1 cellular context compared by ENCODE assay signal in genomic region chr2:180360283-180360618, GRCh38.
TF ChIP-seq lines count a peak whose summit lies in the region.

No MANE protein-coding gene starts in this region.

TF ChIP-seq in GM12878, 131 proteins besides CTCF, POLR2A, EP300 and RAD21 (continued from another document):
- TF ChIP-seq RBBP5 (conservative IDR thresholded peaks at IDR 0.05) (no peak), NRF1 (conservative IDR thresholded peaks at IDR 0.05; ENCODE audit: low read depth, low read length) (no peak), RCOR1 (conservative IDR thresholded peaks at IDR 0.05; ENCODE audit: low read depth, low read length) (no peak), SUZ12 (IDR thresholded peaks at IDR 0.05; ENCODE audit: unreplicated experiment) (no peak), POLR2AphosphoS5 (IDR thresholded peaks at IDR 0.05; ENCODE audit: low read length) (no peak), ZNF274 (IDR thresholded peaks at IDR 0.05; ENCODE audit: insufficient read depth, insufficient read length) (no peak), ZNF24 (IDR thresholded peaks at IDR 0.05) (no peak), RUNX3 (IDR thresholded peaks at IDR 0.05; ENCODE audit: low read length) (no peak), LARP7 (IDR thresholded peaks at IDR 0.05) (no peak), RB1 (IDR thresholded peaks at IDR 0.05; ENCODE audit: borderline replicate concordance) (no peak), RFX5 (IDR thresholded peaks at IDR 0.05; ENCODE audit: low read depth, low read length) (no peak), ZNF687 (IDR thresholded peaks at IDR 0.05) (no peak), ATF2 (IDR thresholded peaks at IDR 0.05; ENCODE audit: low read length) (no peak), SMAD5 (IDR thresholded peaks at IDR 0.05; ENCODE audit: low read depth) (no peak)
